ENCODE assay signal across 16 cellular contexts in genomic region chr16:57196753-57197152, GRCh38.
"Had no signal": no experiment of that assay in that cellular context is flagged by ENCODE, and none has a peak within 500 bp of the region (broad histone marks: within the 10 kb centered on the region; RNA-seq: fewer than 3 reads in every experiment).

No MANE protein-coding gene starts in this region.

- ATAC-seq: activated CD4-positive, CD25-positive, alpha-beta regulatory T cell treated with anti-CD3 and anti-CD28 coated beads, Interleukin-2, amount 50 U/mL, for 24 hours; activated T-cell treated with anti-CD3 and anti-CD28 coated beads, Interleukin-2, amount 50 U/mL, for 4 hours; foreskin keratinocyte; stimulated activated memory B cell treated with anti-CD40 and anti-IgM and Interleukin-4, amounts not matched to agents 10 μg/mL and 1 μg/mL and 100 μg/mL, for 72 hours had no signal

- H3K4me3 Mint-ChIP-seq: activated naive CD8-positive, alpha-beta T cell treated with anti-CD3 and anti-CD28 coated beads, Interleukin-2, amount 10 ng/mL, durations not matched to agents 7 days and 5 days; activated T-cell treated with anti-CD3 and anti-CD28 coated beads, Interleukin-2, amount 50 U/mL, for 4 hours; memory B cell; nephron; stimulated activated memory B cell treated with anti-CD40 and anti-IgM and Interleukin-4, amounts not matched to agents 10 μg/mL and 1 μg/mL and 100 μg/mL, for 72 hours had no signal

- H3K9me3 Mint-ChIP-seq: activated naive CD8-positive, alpha-beta T cell treated with anti-CD3 and anti-CD28 coated beads, Interleukin-2, amount 10 ng/mL, durations not matched to agents 7 days and 5 days; activated T-cell treated with anti-CD3 and anti-CD28 coated beads, Interleukin-2, amount 50 U/mL, for 4 hours; memory B cell; stimulated activated memory B cell treated with anti-CD40 and anti-IgM and Interleukin-4, amounts not matched to agents 10 μg/mL and 1 μg/mL and 100 μg/mL, for 72 hours had no signal

- H3K4me3 ChIP-seq: esophagus squamous epithelium, left lung, tibial artery, uterus had no signal

- DNase-seq: activated CD4-positive, alpha-beta T cell treated with anti-CD3 and anti-CD28 coated beads, Interleukin-2, amount 50 U/mL, for 4 hours; activated gamma-delta T cell treated with Interleukin-2 at 50 U/mL for 16 hours; activated naive CD8-positive, alpha-beta T cell treated with anti-CD3 and anti-CD28 coated beads, Interleukin-2, amount 10 ng/mL, durations not matched to agents 7 days and 5 days; activated T-cell treated with anti-CD3 and anti-CD28 coated beads, Interleukin-2, amount 50 U/mL, for 4 hours; aorta; esophagus squamous epithelium; foreskin keratinocyte; left lung; occipital lobe; T-helper 2 cell; tibial artery; uterus had no signal

- H3K36me3 ChIP-seq: esophagus squamous epithelium, left lung, tibial artery, uterus had no signal

- H3K27ac Mint-ChIP-seq: activated naive CD8-positive, alpha-beta T cell treated with anti-CD3 and anti-CD28 coated beads, Interleukin-2, amount 10 ng/mL, durations not matched to agents 7 days and 5 days; memory B cell; nephron; stimulated activated memory B cell treated with anti-CD40 and anti-IgM and Interleukin-4, amounts not matched to agents 10 μg/mL and 1 μg/mL and 100 μg/mL, for 72 hours had no signal

- H3K27me3 ChIP-seq: esophagus squamous epithelium, foreskin keratinocyte, left lung, tibial artery, uterus had no signal

- H3K9me3 ChIP-seq: esophagus squamous epithelium, left lung, tibial artery, uterus had no signal

- H3K27me3 Mint-ChIP-seq: activated naive CD8-positive, alpha-beta T cell treated with anti-CD3 and anti-CD28 coated beads, Interleukin-2, amount 10 ng/mL, durations not matched to agents 7 days and 5 days; memory B cell; stimulated activated memory B cell treated with anti-CD40 and anti-IgM and Interleukin-4, amounts not matched to agents 10 μg/mL and 1 μg/mL and 100 μg/mL, for 72 hours had no signal

- H3K27ac ChIP-seq: esophagus squamous epithelium, foreskin keratinocyte, left lung had no signal
